Comparison of ENCODE assay signal across 8 cellular contexts in genomic region chr16:84625556-84625955, GRCh38.
"Had no signal": no experiment of that assay in that cellular context is flagged by ENCODE, and none has a peak within 500 bp of the region (broad histone marks: within the 10 kb centered on the region; RNA-seq: fewer than 3 reads in every experiment).

No MANE protein-coding gene starts in this region.

- H3K4me3 ChIP-seq: GM12878 had no signal

- FAIRE-seq: G401.6, GM12878, GM12891, GM12892, GM18507, GM19239 had no signal

- DNase-seq: GDM1, GF-D8 had no signal
